ENCODE assay signal across 17 cellular contexts in genomic region chr6:109448615-109449014, GRCh38. TPM values are rescaled to one million over a fixed set of nuclear protein-coding genes. Genes with fewer than 3 reads are reported as not detected.
A peak's percentile ranks its signal among the peaks of the same experiment; 100 is the strongest.
DNase-seq lines count a peak whose midpoint lies in the region; ATAC-seq and TF ChIP-seq lines count a peak whose summit lies in the region.
"Had no signal": no experiment of that assay in that cellular context is flagged by ENCODE, and none has a peak within 500 bp of the region (broad histone marks: within the 10 kb centered on the region; RNA-seq: fewer than 3 reads in every experiment).

No MANE protein-coding gene starts in this region.

- H3K27me3 ChIP-seq in DND-41 (ENCODE audit: insufficient read depth, low read length, poor library complexity) (no peaks in the 10 kb centered on the region), neural progenitor cell (no peaks in the 10 kb centered on the region)
- H3K27me3 ChIP-seq: cardiac muscle cell, hepatocyte, tibial artery had no signal

- DNase-seq in T-helper 1 cell (no peak), DND-41 (no peak), neural progenitor cell (ENCODE audit: low spot score) (no peak), activated gamma-delta T cell treated with Interleukin-2 at 50 U/mL for 16 hours (no peak), mesothelial cell of epicardium (ENCODE audit: low spot score in 2 of 2, unreplicated experiment in 2 of 2) (no peak)
- DNase-seq: 8988T; effector memory CD4-positive, alpha-beta T cell; KG1; NCI-H2171 treated with DMSO at 0.1 percent for 48 hours; stimulated activated CD4-positive, alpha-beta T cell treated with anti-CD3 and anti-CD28 coated beads, Interleukin-4, amount 100 ng/mL, for 24 hours; tibial artery; WERI-Rb-1 had no signal

- H3K4me1 ChIP-seq in DND-41 (ENCODE audit: insufficient read depth, low read length) (peaks cover 16% of the 10 kb centered on the region), neural progenitor cell (no peaks in the 10 kb centered on the region)

- no peak overlapping the region for H3K9ac ChIP-seq in DND-41 (ENCODE audit: low read depth, low read length)
- no peak overlapping the region for H3K9ac ChIP-seq in neural progenitor cell

- TF ChIP-seq CTCF in DND-41 (IDR thresholded peaks at IDR 0.05; ENCODE audit: borderline replicate concordance, extremely low read depth, low read length, poor library complexity, severe bottlenecking) (no peak), brain (conservative IDR thresholded peaks at IDR 0.05) (no peak), neural progenitor cell (IDR thresholded peaks at IDR 0.05) (no peak), mesothelial cell of epicardium (IDR thresholded peaks at IDR 0.05; ENCODE audit: unreplicated experiment) (no peak)

- H3K4me1 Mint-ChIP-seq in T-helper 1 cell treated with Interleukin-12 subunit alpha and Interleukin-12 subunit beta and Interleukin-4 antibody, amounts not matched to agents 30 μg/mL and 1 μg/mL, for 36 hours (ENCODE audit: low read depth), result peaks cover 32% of the 10 kb centered on the region
- H3K4me1 Mint-ChIP-seq in brain (peaks cover 2% of the 10 kb centered on the region), neural progenitor cell (peaks cover 2% of the 10 kb centered on the region), mesothelial cell of epicardium (no peaks in the 10 kb centered on the region)

- H3K9me3 Mint-ChIP-seq in T-helper 1 cell treated with Interleukin-12 subunit alpha and Interleukin-12 subunit beta and Interleukin-4 antibody, amounts not matched to agents 30 μg/mL and 1 μg/mL, for 36 hours, result no peaks in the 10 kb centered on the region
- H3K9me3 Mint-ChIP-seq in brain (no peaks in the 10 kb centered on the region), neural progenitor cell (no peaks in the 10 kb centered on the region), mesothelial cell of epicardium (no peaks in the 10 kb centered on the region)

- H3K4me2 ChIP-seq in DND-41 (ENCODE audit: insufficient read depth, low read length) (no peak overlapping the region), neural progenitor cell (no peak overlapping the region)
- H3K4me2 ChIP-seq: hepatocyte had no signal

- no peaks in the 10 kb centered on the region for H3K9me3 ChIP-seq in DND-41 (ENCODE audit: insufficient read depth, low read length, severe bottlenecking)
- no peaks in the 10 kb centered on the region for H3K9me3 ChIP-seq in neural progenitor cell (ENCODE audit: low read depth)
- H3K9me3 ChIP-seq: tibial artery had no signal

- H2AFZ ChIP-seq in DND-41 (ENCODE audit: low read depth, low read length), result no peak overlapping the region
- no peak overlapping the region for H2AFZ ChIP-seq in neural progenitor cell (replicated peaks)
- H2AFZ ChIP-seq: hepatocyte had no signal

- peak overlapping the region; percentile 33 for H3K4me3 Mint-ChIP-seq in T-helper 1 cell treated with Interleukin-12 subunit alpha and Interleukin-12 subunit beta and Interleukin-4 antibody, amounts not matched to agents 30 μg/mL and 1 μg/mL, for 36 hours
- no peak overlapping the region for H3K4me3 Mint-ChIP-seq in brain
- no peak overlapping the region for H3K4me3 Mint-ChIP-seq in neural progenitor cell
- H3K4me3 Mint-ChIP-seq in mesothelial cell of epicardium, result no peak overlapping the region

- H3F3A ChIP-seq in neural progenitor cell (ENCODE audit: low read depth), result no peaks in the 10 kb centered on the region

- H3K27ac ChIP-seq in DND-41 (ENCODE audit: low read length) (peak overlapping the region; percentile 28; the same call in 1 of the 2 replicates), neural progenitor cell (no peak overlapping the region)
- H3K27ac ChIP-seq: cardiac muscle cell, hepatocyte, tibial artery, WERI-Rb-1 had no signal

- ATAC-seq in DND-41 (ENCODE audit: insufficient read depth, low read depth), result no peak
- ATAC-seq in HG02763 (IDR thresholded peaks at IDR 0.05; ENCODE audit: unreplicated experiment), result no peak

- H3K36me3 Mint-ChIP-seq in T-helper 1 cell treated with Interleukin-12 subunit alpha and Interleukin-12 subunit beta and Interleukin-4 antibody, amounts not matched to agents 30 μg/mL and 1 μg/mL, for 36 hours (ENCODE audit: low read depth), result peaks cover 38% of the 10 kb centered on the region
- H3K36me3 Mint-ChIP-seq in brain (peaks cover 36% of the 10 kb centered on the region), neural progenitor cell (peaks cover 17% of the 10 kb centered on the region), mesothelial cell of epicardium (peaks cover 5% of the 10 kb centered on the region)

- H3K27ac Mint-ChIP-seq in T-helper 1 cell treated with Interleukin-12 subunit alpha and Interleukin-12 subunit beta and Interleukin-4 antibody, amounts not matched to agents 30 μg/mL and 1 μg/mL, for 36 hours, result peak overlapping the region; percentile 56
- H3K27ac Mint-ChIP-seq in brain, result peak overlapping the region; percentile 1 to 53 (median 45)
- H3K27ac Mint-ChIP-seq in neural progenitor cell, result peak overlapping the region; percentile 89
- H3K27ac Mint-ChIP-seq in mesothelial cell of epicardium, result no peak overlapping the region

- H4K20me1 ChIP-seq in DND-41 (ENCODE audit: insufficient read depth, low read length) (peaks cover 14% of the 10 kb centered on the region), neural progenitor cell (ENCODE audit: low read depth) (peaks cover 4% of the 10 kb centered on the region)

- H3K79me2 ChIP-seq in DND-41 (ENCODE audit: insufficient read depth, low read length) (0 out of 2 replicates have a peak, but pooled peaks cover 2% of the 10 kb centered on the region), neural progenitor cell (ENCODE audit: low read depth) (no peaks in the 10 kb centered on the region)
- H3K79me2 ChIP-seq: hepatocyte had no signal

- no peaks in the 10 kb centered on the region for H3K27me3 Mint-ChIP-seq in T-helper 1 cell treated with Interleukin-12 subunit alpha and Interleukin-12 subunit beta and Interleukin-4 antibody, amounts not matched to agents 30 μg/mL and 1 μg/mL, for 36 hours (ENCODE audit: low read depth)
- peaks cover 3% of the 10 kb centered on the region for H3K27me3 Mint-ChIP-seq in brain
- peaks cover 6% of the 10 kb centered on the region for H3K27me3 Mint-ChIP-seq in neural progenitor cell (ENCODE audit: insufficient read depth, low read depth)
- no peaks in the 10 kb centered on the region for H3K27me3 Mint-ChIP-seq in mesothelial cell of epicardium (ENCODE audit: low read depth)

- no peak overlapping the region for H3K4me3 ChIP-seq in DND-41 (ENCODE audit: low read depth in 1 of 2, low read length in 2 of 2)
- no peak overlapping the region for H3K4me3 ChIP-seq in neural progenitor cell
- H3K4me3 ChIP-seq: cardiac muscle cell, hepatocyte, tibial artery had no signal

- peaks cover 63% of the 10 kb centered on the region for H3K36me3 ChIP-seq in DND-41 (ENCODE audit: insufficient read depth, low read length)
- H3K36me3 ChIP-seq in neural progenitor cell, result no peaks in the 10 kb centered on the region
- H3K36me3 ChIP-seq: cardiac muscle cell had no signal

RNA-seq across cellular contexts. Expression of gene MICAL1, which starts 7.0 kb away (rescaled TPM):
- 119 TPM for polyA plus RNA-seq in brain (ENCODE audit: insufficient read depth, low read depth, low replicate concordance)
- total RNA-seq in neural progenitor cell (ENCODE audit: low replicate concordance) (50.6 and 123 TPM in 2 replicates), mesothelial cell of epicardium (26.3 to 30.3 TPM (median 29.6 TPM) in 3 replicates)

RNA-seq across cellular contexts. Expression of gene SMPD2, which starts 8.1 kb away (rescaled TPM):
- 20.0 TPM for polyA plus RNA-seq in brain (ENCODE audit: insufficient read depth, low read depth, low replicate concordance)
- total RNA-seq in neural progenitor cell (ENCODE audit: low replicate concordance) (10.3 and 11.5 TPM in 2 replicates), mesothelial cell of epicardium (9.8 to 11.9 TPM (median 10.4 TPM) in 3 replicates)

RNA-seq across cellular contexts. Expression of gene PPIL6, which starts 8.2 kb away (rescaled TPM):
- polyA plus RNA-seq in brain (ENCODE audit: insufficient read depth, low read depth, low replicate concordance), result 7.6 TPM
- 4.8 and 7.9 TPM in 2 replicates for total RNA-seq in neural progenitor cell (ENCODE audit: low replicate concordance)
- total RNA-seq in mesothelial cell of epicardium, result 2.9 to 4.8 TPM (median 4.8 TPM) in 3 replicates

RNA-seq across cellular contexts. Expression of gene ZBTB24, which starts 34.4 kb away (rescaled TPM):
- 4.5 TPM for polyA plus RNA-seq in brain (ENCODE audit: insufficient read depth, low read depth, low replicate concordance)
- 13.9 and 17.3 TPM in 2 replicates for total RNA-seq in neural progenitor cell (ENCODE audit: low replicate concordance)
- 8.0 to 9.4 TPM (median 9.1 TPM) in 3 replicates for total RNA-seq in mesothelial cell of epicardium
